29 cellular contexts compared by ENCODE assay signal in genomic region chr1:17113973-17114372, GRCh38. TPM values are rescaled to one million over a fixed set of nuclear protein-coding genes. Genes with fewer than 3 reads are reported as not detected.
DNase-seq lines count a peak whose midpoint lies in the region; TF ChIP-seq lines count a peak whose summit lies in the region.
"Had no signal": no experiment of that assay in that cellular context is flagged by ENCODE, and none has a peak within 500 bp of the region (broad histone marks: within the 10 kb centered on the region; RNA-seq: fewer than 3 reads in every experiment).

No MANE protein-coding gene starts in this region.

- H3K9me3 ChIP-seq in HEK293 (ENCODE audit: control insufficient read depth, insufficient read depth, low read depth, low read length) (no peaks in the 10 kb centered on the region), ovary (no peaks in the 10 kb centered on the region), esophagus squamous epithelium (no peaks in the 10 kb centered on the region)
- H3K9me3 ChIP-seq: left lung, suprapubic skin had no signal

- no peak for DNase-seq in RWPE1 (ENCODE audit: low spot score)
- peak in 3 of 5 donors; percentile 27 to 66 (median 29) for DNase-seq in ovary
- no peak for DNase-seq in NCI-H526 (lab: John Stamatoyannopoulos, UW)
- no peak for DNase-seq in esophagus squamous epithelium (lab: John Stamatoyannopoulos, UW)
- no peak for DNase-seq in activated CD4-positive, alpha-beta T cell treated with anti-CD3 and anti-CD28 coated beads for 1 hour
- DNase-seq: activated B cell treated with CpG ODN at 0.5 μM for 24 hours; activated CD4-positive, alpha-beta T cell treated with anti-CD3 and anti-CD28 coated beads, Interleukin-2, amount 50 U/mL, for 48 hours; activated naive CD4-positive, alpha-beta T cell treated with anti-CD3 and anti-CD28 coated beads, Interleukin-2, amount 10 ng/mL, durations not matched to agents 7 days and 5 days; amniotic stem cell; Calu3; cortex of kidney; DMS79 treated with DMSO at 0.1 percent for 48 hours; foreskin fibroblast; GF-D8; HCEC 1CT; hippocampal formation; KBM-7; left lung; MV-4-11; natural killer cell; NCI-H146; NCI-H510A treated with DMSO at 0.1 percent for 48 hours; PC-9; stimulated activated naive B cell treated with anti-CD40 and anti-IgM and Interleukin-4, amounts not matched to agents 10 μg/mL and 1 μg/mL and 100 μg/mL, for 72 hours had no signal

- TF ChIP-seq EP300 in ovary (IDR thresholded peaks at IDR 0.05): no peak

- H3K4me3 ChIP-seq in HEK293 (ENCODE audit: low read depth, low read length) (no peak overlapping the region), ovary (no peak overlapping the region), esophagus squamous epithelium (no peak overlapping the region)
- H3K4me3 ChIP-seq: left lung, PC-9, suprapubic skin had no signal

- H3K27me3 ChIP-seq in layer of hippocampus (ENCODE audit: control insufficient read depth, insufficient read depth, low read length) (no peaks in the 10 kb centered on the region), ovary (no peaks in the 10 kb centered on the region), esophagus squamous epithelium (peaks cover 0 to 49% (median 9%) of the 10 kb centered on the region in 4 donors)

- H3K36me3 ChIP-seq in HEK293 (ENCODE audit: control insufficient read depth in 2 of 2, insufficient read depth in 1 of 2, low read length in 2 of 2): no peaks in the 10 kb centered on the region
- no peaks in the 10 kb centered on the region for H3K36me3 ChIP-seq in ovary
- H3K36me3 ChIP-seq in esophagus squamous epithelium: no peaks in the 10 kb centered on the region
- H3K36me3 ChIP-seq: left lung, suprapubic skin had no signal

- H3K4me1 ChIP-seq in HEK293 (ENCODE audit: control insufficient read depth, insufficient read depth, low read length) (no peaks in the 10 kb centered on the region; the same call in 1 of the 2 replicates), ovary (ENCODE audit: insufficient read depth) (peaks cover 6% of the 10 kb centered on the region), esophagus squamous epithelium (peaks cover 6 to 26% (median 8%) of the 10 kb centered on the region in 3 donors)
- H3K4me1 ChIP-seq: parathyroid adenoma had no signal

- intact Hi-C loops in ovary (cut with DNase I): no loop called here
- intact Hi-C loops in esophagus squamous epithelium (cut with DNase I): no loop called here

- no peak overlapping the region for H3K27ac ChIP-seq in HEK293 (ENCODE audit: extremely low read depth, low read depth, low read length)
- H3K27ac ChIP-seq in RWPE1: peak overlapping the region; percentile 24; the same call in 1 of the 2 replicates
- peak overlapping the region; percentile 69 for H3K27ac ChIP-seq in layer of hippocampus (ENCODE audit: low read depth, low read length)
- no peak overlapping the region for H3K27ac ChIP-seq in ovary
- no peak overlapping the region for H3K27ac ChIP-seq in esophagus squamous epithelium
- H3K27ac ChIP-seq: left lung, parathyroid adenoma, PC-9, suprapubic skin had no signal

- CTCF ChIA-PET in HEK293 (lab: Yijun Ruan, JAX): interaction anchor here (1.7 kb wide), 1 partner anchor 11 kb away, joined by 10 read pairs; no protein-coding TSS in a partner anchor
- CTCF ChIA-PET in RWPE1 (lab: Yijun Ruan, JAX): interaction anchor here (1.4 kb wide), 1 partner anchor 12 kb away, joined by 7 read pairs; no protein-coding TSS in a partner anchor

- WGBS in ovary, 3 donors: 5 to 14% (median 13%) methylated on average over 7 of the region's 7 CpGs
- 34 to 40% methylated on average over 3 to 4 of the region's 7 CpGs for WGBS in esophagus squamous epithelium, 2 donors

- TF ChIP-seq POLR2A in ovary (IDR thresholded peaks at IDR 0.05): no peak
- TF ChIP-seq POLR2A in esophagus squamous epithelium (IDR thresholded peaks at IDR 0.05): no peak

- POLR2A ChIA-PET in HEK293 (lab: Yijun Ruan, JAX) (no interaction called here), RWPE1 (lab: Yijun Ruan, JAX; ENCODE audit: low non-redundant PET) (no interaction called here)

- TF ChIP-seq CTCF in HEK293 (tag by site-specific recombination; IDR thresholded peaks at IDR 0.05) (no peak), RWPE1 (conservative IDR thresholded peaks at IDR 0.05; ENCODE audit: low read depth) (no peak), ovary (IDR thresholded peaks at IDR 0.05) (no peak), esophagus squamous epithelium (IDR thresholded peaks at IDR 0.05) (no peak)

TF ChIP-seq in HEK293, 187 proteins besides CTCF, POLR2A, EP300 and RAD21:
- TF ChIP-seq ZNF24 (tag by site-specific recombination; IDR thresholded peaks at IDR 0.05): peak; percentile 70; the same call in 1 of the 2 replicates
- no peak for TF ChIP-seq ZNF155 (tag by site-specific recombination; IDR thresholded peaks at IDR 0.05)
- no peak for TF ChIP-seq TCF7L2 (IDR thresholded peaks at IDR 0.05; ENCODE audit: borderline replicate concordance, low read depth, low read length)
- no peak for TF ChIP-seq ZNF600 (tag by site-specific recombination; IDR thresholded peaks at IDR 0.05)

RNA-seq across cellular contexts. Expression of gene PADI2, which starts 5.3 kb away (rescaled TPM):
- total RNA-seq in ovary (1 to 10 TPM in 3 of 7 donors, under 1 TPM in 4; 0.18 to 5.2 (median 0.55) TPM), esophagus squamous epithelium (1 to 10 TPM in 2 of 4 donors, under 1 TPM in 2; 0.57 to 2.1 (median 1.1) TPM)
- 1 to 10 TPM in 1 of 2 donors, under 1 TPM in 1; 0.07 to 1.2 TPM for polyA plus RNA-seq in ovary
- total RNA-seq: activated T-helper 1 cell treated with anti-CD3 and anti-CD28 coated beads, Interleukin-12 subunit alpha, Interleukin-12 subunit beta, Interleukin-2, Interleukin-4 antibody, amounts not matched to agents 30 ng/mL and 10 ng/mL and 1 ng/mL, durations not matched to agents 14 hours and 24 hours and 36 hours had no signal

Comparison
In these comparisons a context has a peak if more than half of its experiments do, and no peak if none do; other contexts are left out.
1. H3K27ac ChIP-seq: peak in RWPE1 (single experiment) and layer of hippocampus (single experiment); none in HEK293 (single experiment), ovary (0 of 2) and esophagus squamous epithelium (0 of 4).
2. DNase-seq: peak in ovary (3 of 5); none in RWPE1 (single experiment), NCI-H526 (0 of 2), esophagus squamous epithelium (single experiment) and activated CD4-positive, alpha-beta T cell treated with anti-CD3 and anti-CD28 coated beads for 1 hour (single experiment).